In genomic region chr6:82608365-82608764, GRCh38 we compare ENCODE assay signal across 20 cellular contexts.
DNase-seq lines count a peak whose midpoint lies in the region; ATAC-seq lines count a peak whose summit lies in the region.
"Had no signal": no experiment of that assay in that cellular context is flagged by ENCODE, and none has a peak within 500 bp of the region (broad histone marks: within the 10 kb centered on the region; RNA-seq: fewer than 3 reads in every experiment).

No MANE protein-coding gene starts in this region.

- H4K91ac ChIP-seq in mesenchymal stem cell (ENCODE audit: low read length): no peak overlapping the region

- H3K4me2 ChIP-seq in mesenchymal stem cell (ENCODE audit: low read length, poor library complexity, severe bottlenecking): no peak overlapping the region

- H3K9me3 ChIP-seq in ectodermal cell (ENCODE audit: control insufficient read depth, low read length) (no peaks in the 10 kb centered on the region), mesenchymal stem cell (ENCODE audit: control insufficient read depth, low read length) (no peaks in the 10 kb centered on the region)
- H3K9me3 ChIP-seq: BE2C, Caco-2 had no signal

- no peak for ATAC-seq in GM19455 (IDR thresholded peaks at IDR 0.05; ENCODE audit: unreplicated experiment)
- ATAC-seq: HCT116, PC-3 had no signal

- no peak overlapping the region for H2BK12ac ChIP-seq in mesenchymal stem cell (ENCODE audit: low read length in 2 of 2)

- no peak overlapping the region for H2AK5ac ChIP-seq in mesenchymal stem cell (ENCODE audit: low read length, severe bottlenecking)

- no peak overlapping the region for H2AFZ ChIP-seq in mesenchymal stem cell (ENCODE audit: low read depth, low read length)
- H2AFZ ChIP-seq: GM23248 had no signal

- 3 to 6% methylated on average over 1 of the region's 1 CpG for WGBS in ectodermal cell, 2 experiments
- 50% methylated on average over 1 of the region's 1 CpG for WGBS in mesenchymal stem cell

- H3K4ac ChIP-seq in mesenchymal stem cell (ENCODE audit: low read depth in 1 of 2, low read length in 2 of 2): no peak overlapping the region

- no peak overlapping the region for H2BK5ac ChIP-seq in mesenchymal stem cell (ENCODE audit: low read depth, low read length, poor library complexity, severe bottlenecking)

- peak; percentile 12 for DNase-seq in NCI-H345 (lab: John Stamatoyannopoulos, UW)
- no peak for DNase-seq in NCI-H345 treated with DMSO at 0.1 percent for 48 hours (lab: John Stamatoyannopoulos, UW; ENCODE audit: unreplicated experiment)
- DNase-seq in iPS-NIHi7 (ENCODE audit: extremely low spot score): peak; percentile 22
- no peak for DNase-seq in activated CD8-positive, alpha-beta memory T cell treated with anti-CD3 and anti-CD28 coated beads, Interleukin-2, amount 50 U/mL, for 48 hours
- no peak for DNase-seq in SW 1271 (lab: John Stamatoyannopoulos, UW)
- no peak for DNase-seq in mesenchymal stem cell
- DNase-seq: 8988T; BE2C; Caco-2; CD4-positive, CD25-positive, alpha-beta regulatory T cell; GDM1; GM23248; NCI-H1092 treated with DMSO at 0.1 percent for 48 hours; NCI-H510A treated with DMSO at 0.1 percent for 48 hours; PC-3; RPMI8226; SHP77 treated with DMSO at 0.1 percent for 48 hours had no signal

- H3K9ac ChIP-seq in mesenchymal stem cell (ENCODE audit: low read length): no peak overlapping the region
- H3K9ac ChIP-seq: GM23248 had no signal

- H3K14ac ChIP-seq in mesenchymal stem cell (ENCODE audit: low read length in 2 of 2): no peak overlapping the region

- H3K27ac ChIP-seq in ectodermal cell (ENCODE audit: insufficient read depth, low read depth, low read length, poor library complexity, severe bottlenecking): peak overlapping the region; percentile 87
- no peak overlapping the region for H3K27ac ChIP-seq in mesenchymal stem cell (ENCODE audit: low read length, poor library complexity, severe bottlenecking)
- H3K27ac ChIP-seq: GM23248 had no signal

- H3K79me1 ChIP-seq in mesenchymal stem cell (replicated peaks; ENCODE audit: low read length, poor library complexity, severe bottlenecking): no peaks in the 10 kb centered on the region

- no peak overlapping the region for H3K23ac ChIP-seq in mesenchymal stem cell (ENCODE audit: low read length in 2 of 2)

- no peak overlapping the region for H2BK15ac ChIP-seq in mesenchymal stem cell (ENCODE audit: low read depth, poor library complexity, severe bottlenecking)

- H3K4me1 ChIP-seq in ectodermal cell (ENCODE audit: control insufficient read depth, insufficient read depth, low read length) (peaks cover 34% of the 10 kb centered on the region), mesenchymal stem cell (ENCODE audit: control insufficient read depth, insufficient read depth, low read depth, low read length) (no peaks in the 10 kb centered on the region)
- H3K4me1 ChIP-seq: BE2C, Caco-2 had no signal

- no peak overlapping the region for H3K4me3 ChIP-seq in ectodermal cell (ENCODE audit: insufficient read depth, low read depth, low read length)
- H3K4me3 ChIP-seq in mesenchymal stem cell (ENCODE audit: insufficient read depth in 1 of 2, low read depth in 1 of 2, low read length in 2 of 2): no peak overlapping the region
- H3K4me3 ChIP-seq: GM23248 had no signal

- H3K18ac ChIP-seq in mesenchymal stem cell (ENCODE audit: low read depth in 1 of 2, low read length in 2 of 2): no peak overlapping the region

- H3K36me3 ChIP-seq in ectodermal cell (ENCODE audit: control insufficient read depth, insufficient read depth, low read length) (no peaks in the 10 kb centered on the region), mesenchymal stem cell (ENCODE audit: control insufficient read depth in 1 of 2, insufficient read depth in 2 of 2, low read depth in 1 of 2, low read length in 2 of 2) (no peaks in the 10 kb centered on the region)
- H3K36me3 ChIP-seq: BE2C had no signal

- no peak overlapping the region for H4K8ac ChIP-seq in mesenchymal stem cell (ENCODE audit: low read length)

- no peak overlapping the region for H2BK120ac ChIP-seq in mesenchymal stem cell (ENCODE audit: low read depth, low read length)

- H3K27me3 ChIP-seq in ectodermal cell (ENCODE audit: control insufficient read depth, insufficient read depth, low read length, poor library complexity, severe bottlenecking): no peaks in the 10 kb centered on the region
- H3K27me3 ChIP-seq in mesenchymal stem cell (ENCODE audit: control insufficient read depth in 1 of 2, insufficient read depth in 1 of 2, low read length in 2 of 2): no peaks in the 10 kb centered on the region
- H3K27me3 ChIP-seq: BE2C had no signal

Comparison
In these comparisons a context has a peak if more than half of its experiments do, and no peak if none do; other contexts are left out.
1. DNase-seq: peak in NCI-H345 (single experiment) and iPS-NIHi7 (single experiment); none in NCI-H345 treated with DMSO at 0.1 percent for 48 hours (single experiment), activated CD8-positive, alpha-beta memory T cell treated with anti-CD3 and anti-CD28 coated beads, Interleukin-2, amount 50 U/mL, for 48 hours (single experiment), SW 1271 (0 of 2) and mesenchymal stem cell (single experiment).